Comparison of ENCODE assay signal across 14 cellular contexts in genomic region chr6:47275640-47276039, GRCh38.
"Had no signal": no experiment of that assay in that cellular context is flagged by ENCODE, and none has a peak within 500 bp of the region (broad histone marks: within the 10 kb centered on the region; RNA-seq: fewer than 3 reads in every experiment).

No MANE protein-coding gene starts in this region.

- H3K36me3 ChIP-seq: neutrophil had no signal

- H3K9me3 ChIP-seq: neutrophil, sigmoid colon had no signal

- H3K27me3 ChIP-seq: heart left ventricle, neutrophil, sigmoid colon had no signal

- H3K4me1 ChIP-seq: heart left ventricle had no signal

- H3K4me3 ChIP-seq: heart left ventricle, sigmoid colon, skin epidermis had no signal

- DNase-seq: effector memory CD8-positive, alpha-beta T cell; erythroblast; heart left ventricle; left colon; naive thymus-derived CD4-positive, alpha-beta T cell; sigmoid colon; stimulated activated CD4-positive, alpha-beta T cell treated with anti-CD3 and anti-CD28 coated beads, Interleukin-2, amount 100 ng/mL, for 24 hours; stimulated activated CD4-positive, alpha-beta T cell treated with anti-CD3 and anti-CD28 coated beads, Interleukin-4, amount 100 ng/mL, for 4 hours; stimulated activated naive B cell treated with anti-CD40 and anti-IgM and Interleukin-4, amounts not matched to agents 10 μg/mL and 1 μg/mL and 100 μg/mL, for 72 hours; stimulated activated naive CD8-positive, alpha-beta T cell treated with anti-CD3 and anti-CD28 coated beads, Interleukin-15, amount 100 ng/mL, for 72 hours had no signal

- H3K27ac ChIP-seq: heart left ventricle, neutrophil, skin epidermis had no signal

- FAIRE-seq: frontal cortex, urothelium cell line had no signal

- ATAC-seq: effector memory CD8-positive, alpha-beta T cell; heart left ventricle; naive thymus-derived CD4-positive, alpha-beta T cell; stimulated activated naive B cell treated with anti-CD40 and anti-IgM and Interleukin-4, amounts not matched to agents 10 μg/mL and 1 μg/mL and 100 μg/mL, for 72 hours; stimulated activated naive CD8-positive, alpha-beta T cell treated with anti-CD3 and anti-CD28 coated beads, Interleukin-15, amount 100 ng/mL, for 72 hours had no signal
